Comparison of ENCODE assay signal across 16 cellular contexts in the genomic region with DNA sequence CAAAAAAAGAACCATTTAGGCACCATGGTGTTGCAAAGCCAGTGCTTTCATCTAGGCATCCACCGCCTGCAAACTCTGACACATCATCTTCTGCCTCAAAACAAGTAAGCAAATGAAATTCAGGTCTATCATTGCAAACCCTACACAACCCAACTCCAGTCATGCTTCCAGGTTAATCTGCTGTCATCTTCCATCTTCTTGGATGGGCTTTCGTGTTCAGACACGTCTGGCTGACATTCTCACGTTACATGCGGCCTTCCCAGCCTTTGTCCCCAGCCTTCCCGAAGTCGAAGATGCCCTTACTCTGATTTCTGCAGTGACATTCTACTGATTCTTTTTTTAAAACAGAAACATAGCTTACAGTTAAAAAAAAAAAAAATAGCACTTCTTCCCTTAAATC. TPM values are rescaled to one million over a fixed set of nuclear protein-coding genes. Genes with fewer than 3 reads are reported as not detected.
A peak's percentile ranks its signal among the peaks of the same experiment; 100 is the strongest.
DNase-seq lines count a peak whose midpoint lies in the region; ATAC-seq, FAIRE-seq and TF ChIP-seq lines count a peak whose summit lies in the region.
"Had no signal": no experiment of that assay in that cellular context is flagged by ENCODE, and none has a peak within 500 bp of the region (broad histone marks: within the 10 kb centered on the region; RNA-seq: fewer than 3 reads in every experiment).

No MANE protein-coding gene starts in this region.

- H3K9ac ChIP-seq in SK-N-SH (no peak overlapping the region), endothelial cell of umbilical vein (replicated peaks; ENCODE audit: extremely low read depth, insufficient read depth, low read length) (no peak overlapping the region)

- H3K4me1 ChIP-seq in SK-N-SH (ENCODE audit: control insufficient read depth in 1 of 2, insufficient read depth in 2 of 2, low read depth in 1 of 2, low read length in 1 of 2): peaks cover 6 to 28% of the 10 kb centered on the region in 2 experiments; a peak in 2 of 4 replicates
- H3K4me1 ChIP-seq in endothelial cell of umbilical vein (ENCODE audit: control insufficient read depth, extremely low read depth, insufficient read depth, low read length): no peaks in the 10 kb centered on the region
- peaks cover 70 to 100% (median 87%) of the 10 kb centered on the region in 4 donors for H3K4me1 ChIP-seq in stomach

- H3K9me3 Mint-ChIP-seq in progenitor cell of endocrine pancreas (ENCODE audit: low read depth): no peaks in the 10 kb centered on the region
- H3K9me3 Mint-ChIP-seq: activated CD4-positive, alpha-beta memory T cell treated with anti-CD3 and anti-CD28 coated beads, Interleukin-2, amount 10 ng/mL, durations not matched to agents 7 days and 5 days had no signal

- no peaks in the 10 kb centered on the region for H3K9me2 ChIP-seq in SK-N-SH

- H4K20me1 ChIP-seq in SK-N-SH (ENCODE audit: insufficient read depth): peaks cover 100% of the 10 kb centered on the region
- peaks cover 18% of the 10 kb centered on the region for H4K20me1 ChIP-seq in endothelial cell of umbilical vein (replicated peaks; ENCODE audit: control insufficient read depth, extremely low read depth, insufficient read depth, low read length)

- no peak overlapping the region for H3K4me3 Mint-ChIP-seq in progenitor cell of endocrine pancreas (ENCODE audit: low read depth)
- H3K4me3 Mint-ChIP-seq: activated CD4-positive, alpha-beta memory T cell treated with anti-CD3 and anti-CD28 coated beads, Interleukin-2, amount 10 ng/mL, durations not matched to agents 7 days and 5 days had no signal

- H3K4me2 ChIP-seq in SK-N-SH (peak overlapping the region; percentile 31; the same call in 1 of the 2 replicates), endothelial cell of umbilical vein (ENCODE audit: insufficient read depth, low read length) (no peak overlapping the region)

- H3K9me1 ChIP-seq in endothelial cell of umbilical vein (replicated peaks; ENCODE audit: control insufficient read depth, extremely low read depth, insufficient read depth, low read length): no peaks in the 10 kb centered on the region

- peaks cover 0 to 4% of the 10 kb centered on the region in 2 experiments for H3K36me3 ChIP-seq in SK-N-SH (replicated peaks in 1 of 2; ENCODE audit: control insufficient read depth in 1 of 2, insufficient read depth in 2 of 2, low read length in 1 of 2)
- no peaks in the 10 kb centered on the region for H3K36me3 ChIP-seq in endothelial cell of umbilical vein (ENCODE audit: control insufficient read depth in 2 of 2, extremely low read depth in 1 of 2, insufficient read depth in 2 of 2, low read length in 2 of 2)
- no peaks in the 10 kb centered on the region for H3K36me3 ChIP-seq in stomach
- H3K36me3 ChIP-seq: thoracic aorta had no signal

- H3K27ac Mint-ChIP-seq in progenitor cell of endocrine pancreas: peak overlapping the region; percentile 88

- no peak for ATAC-seq in SK-N-SH treated with all-trans-retinoic acid at 6 μM for 48 hours
- no peak for ATAC-seq in HG03439 (IDR thresholded peaks at IDR 0.05; ENCODE audit: unreplicated experiment)
- no peak for ATAC-seq in GM21526 (IDR thresholded peaks at IDR 0.05; ENCODE audit: low FRiP score, unreplicated experiment)
- ATAC-seq: Right ventricle myocardium inferior had no signal

- peaks cover 5% of the 10 kb centered on the region for H3F3A ChIP-seq in SK-N-SH (replicated peaks; ENCODE audit: insufficient read depth)

- FAIRE-seq in endothelial cell of umbilical vein (lab: Jason Lieb, UNC): peak; percentile 12
- FAIRE-seq: A204.1, colon had no signal

- peaks cover 4% of the 10 kb centered on the region for H3K36me3 Mint-ChIP-seq in progenitor cell of endocrine pancreas (ENCODE audit: insufficient read depth)

- TF ChIP-seq POLR2A in endothelial cell of umbilical vein (IDR thresholded peaks at IDR 0.05; ENCODE audit: low read depth, low read length) (no peak), stomach (IDR thresholded peaks at IDR 0.05) (no peak)

- no peak for DNase-seq in SK-N-SH
- peak; percentile 81 for DNase-seq in NCI-H2171 treated with DMSO at 0.1 percent for 48 hours (lab: John Stamatoyannopoulos, UW)
- no peak for DNase-seq in endothelial cell of umbilical vein (ENCODE audit: low read depth, low spot score)
- DNase-seq in progenitor cell of endocrine pancreas (ENCODE audit: low spot score, unreplicated experiment): no peak
- DNase-seq in stomach: no peak
- DNase-seq: activated CD4-positive, alpha-beta memory T cell treated with anti-CD3 and anti-CD28 coated beads, Interleukin-2, amount 10 ng/mL, durations not matched to agents 7 days and 5 days; NCI-H1436; spleen had no signal

- no peak for TF ChIP-seq EP300 in SK-N-SH (IDR thresholded peaks at IDR 0.05; ENCODE audit: borderline replicate concordance in 1 of 2, low read depth in 1 of 2, low read length in 1 of 2)
- no peak for TF ChIP-seq EP300 in stomach (IDR thresholded peaks at IDR 0.05)

- CTCF ChIA-PET in SK-N-SH (lab: Yijun Ruan, JAX): no interaction called here
- CTCF ChIA-PET in endothelial cell of umbilical vein (lab: Charles Lee): no interaction called here

- TF ChIP-seq CTCF in SK-N-SH (IDR thresholded peaks at IDR 0.05): no peak
- TF ChIP-seq CTCF in endothelial cell of umbilical vein (IDR thresholded peaks at IDR 0.05; ENCODE audit: extremely low read depth in 1 of 2, insufficient read depth in 1 of 2, low read depth in 1 of 2, low read length in 2 of 2): no peak
- TF ChIP-seq CTCF in progenitor cell of endocrine pancreas (IDR thresholded peaks at IDR 0.05; ENCODE audit: unreplicated experiment): no peak
- TF ChIP-seq CTCF in stomach (IDR thresholded peaks at IDR 0.05): no peak

- intact Hi-C loops in endothelial cell of umbilical vein (cut with micrococcal nuclease): no loop called here
- intact Hi-C loops in stomach (cut with DNase I; ENCODE audit: low total_unique reads): loop anchor here (10.0 kb wide), 1 partner anchor 137 kb away; no protein-coding TSS in a partner anchor

- peaks cover 63% of the 10 kb centered on the region for H3K4me1 Mint-ChIP-seq in progenitor cell of endocrine pancreas (ENCODE audit: low read depth)

- H3K9me3 ChIP-seq in SK-N-SH (no peaks in the 10 kb centered on the region), endothelial cell of umbilical vein (replicated peaks; ENCODE audit: control insufficient read depth, insufficient read depth, low read length) (no peaks in the 10 kb centered on the region), stomach (no peaks in the 10 kb centered on the region)
- H3K9me3 ChIP-seq: spleen, thoracic aorta had no signal

- no peak for TF ChIP-seq RAD21 in SK-N-SH (IDR thresholded peaks at IDR 0.05; ENCODE audit: low read length)

- H3K27ac ChIP-seq in SK-N-SH (ENCODE audit: low read depth in 2 of 2, low read length in 1 of 2) (no peak overlapping the region), endothelial cell of umbilical vein (ENCODE audit: insufficient read depth, low read depth, low read length) (no peak overlapping the region), stomach (peak overlapping the region in 2 of 5 donors; percentile 36 to 47)
- H3K27ac ChIP-seq: thoracic aorta had no signal

- H3K4me3 ChIP-seq in SK-N-SH (ENCODE audit: low read depth in 2 of 2, low read length in 1 of 2) (no peak overlapping the region), endothelial cell of umbilical vein (replicated peaks in 1 of 3; ENCODE audit: insufficient read depth in 1 of 3, low read depth in 1 of 3, low read length in 3 of 3) (no peak overlapping the region), stomach (no peak overlapping the region)
- H3K4me3 ChIP-seq: lung, spleen, thoracic aorta had no signal

- no TSS peak for BruUV-seq in endothelial cell of umbilical vein (replicated peaks; lab: Mats Ljungman, UMichigan)

- H3K27me3 ChIP-seq in SK-N-SH (ENCODE audit: insufficient read depth) (no peaks in the 10 kb centered on the region), endothelial cell of umbilical vein (ENCODE audit: control insufficient read depth in 2 of 2, insufficient read depth in 2 of 2, low read length in 2 of 2) (no peaks in the 10 kb centered on the region), stomach (no peaks in the 10 kb centered on the region)
- H3K27me3 ChIP-seq: spleen had no signal

- no peak overlapping the region for H2AFZ ChIP-seq in SK-N-SH (ENCODE audit: low read depth)
- no peak overlapping the region for H2AFZ ChIP-seq in endothelial cell of umbilical vein (ENCODE audit: low read depth, low read length)

- H3K27me3 Mint-ChIP-seq in progenitor cell of endocrine pancreas: no peaks in the 10 kb centered on the region
- H3K27me3 Mint-ChIP-seq: activated CD4-positive, alpha-beta memory T cell treated with anti-CD3 and anti-CD28 coated beads, Interleukin-2, amount 10 ng/mL, durations not matched to agents 7 days and 5 days had no signal

- dilution Hi-C loops in endothelial cell of umbilical vein (cut with MboI; ENCODE audit: extremely low pct_ligation_motif_present, low sequenced_read_pairs): no loop called here

- 93% methylated on average over 7 of the region's 7 CpGs for WGBS in SK-N-SH (ENCODE audit: low lambda C conversion rate)
- 74 to 91% (median 85%) methylated on average over 7 of the region's 7 CpGs for WGBS in stomach, 5 donors

- H3K79me2 ChIP-seq in SK-N-SH (ENCODE audit: insufficient read depth) (peaks cover 100% of the 10 kb centered on the region), endothelial cell of umbilical vein (ENCODE audit: control insufficient read depth, insufficient read depth, low read length) (peaks cover 99% of the 10 kb centered on the region)

- POLR2A ChIA-PET in SK-N-SH (lab: Yijun Ruan, JAX): no interaction called here
- POLR2A ChIA-PET in endothelial cell of umbilical vein (lab: Charles Lee): no interaction called here

RNA-seq across cellular contexts. Expression of a gene that starts 8.8 kb away (rescaled TPM):
- polyA plus RNA-seq in SK-N-SH (2012; rRNA removed) (31.1 and 50.2 TPM in 2 replicates), endothelial cell of umbilical vein (49.5 and 55.8 TPM in 2 replicates), stomach (10 to 100 TPM; 25.4 to 39.0 (median 38.8) TPM)
- 35.1 and 42.0 TPM in 2 replicates for polyA plus RNA-seq in SK-N-SH (2012; cell fraction: cytosol; rRNA removed)
- 122 and 132 TPM in 2 replicates for polyA plus RNA-seq in SK-N-SH (2012; cell fraction: nucleus; rRNA removed)
- total RNA-seq in endothelial cell of umbilical vein (184 and 191 TPM in 2 replicates), progenitor cell of endocrine pancreas (178 and 183 TPM in 2 replicates), stomach (100 to 1,000 TPM in 4 of 5 donors, 10 to 100 TPM in 1; 60.2 to 350 (median 136) TPM)
- 47.8 and 59.7 TPM in 2 replicates for polyA plus RNA-seq in endothelial cell of umbilical vein (2011; cell fraction: cytosol; rRNA removed)
- 194 and 236 TPM in 2 replicates for polyA plus RNA-seq in endothelial cell of umbilical vein (2011; cell fraction: nucleus; rRNA removed)
- 87.0 and 89.3 TPM in 2 replicates for polyA plus RNA-seq in endothelial cell of umbilical vein (2012)
- 99.2 and 130 TPM in 2 replicates for polyA minus RNA-seq in endothelial cell of umbilical vein
- 32.7 TPM for polyA minus RNA-seq in endothelial cell of umbilical vein (2011; cell fraction: cytosol; rRNA and poly(A)+ RNA removed)
- polyA minus RNA-seq in endothelial cell of umbilical vein (2011; cell fraction: nucleus; rRNA and poly(A)+ RNA removed): 115 and 144 TPM in 2 replicates

RNA-seq across cellular contexts. Expression of a gene that starts 26.6 kb away (rescaled TPM):
- polyA plus RNA-seq in SK-N-SH (2012; rRNA removed) (100 and 107 TPM in 2 replicates), endothelial cell of umbilical vein (85.8 and 90.2 TPM in 2 replicates), stomach (10 to 100 TPM; 30.0 to 77.2 (median 32.2) TPM)
- polyA plus RNA-seq in SK-N-SH (2012; cell fraction: cytosol; rRNA removed): 39.4 and 45.3 TPM in 2 replicates
- 647 and 650 TPM in 2 replicates for polyA plus RNA-seq in SK-N-SH (2012; cell fraction: nucleus; rRNA removed)
- total RNA-seq in endothelial cell of umbilical vein (139 and 146 TPM in 2 replicates), progenitor cell of endocrine pancreas (183 and 184 TPM in 2 replicates), stomach (100 to 1,000 TPM; 150 to 363 (median 174) TPM)
- polyA plus RNA-seq in endothelial cell of umbilical vein (2011; cell fraction: cytosol; rRNA removed): 50.3 and 54.0 TPM in 2 replicates
- 424 and 453 TPM in 2 replicates for polyA plus RNA-seq in endothelial cell of umbilical vein (2011; cell fraction: nucleus; rRNA removed)
- 77.0 and 77.7 TPM in 2 replicates for polyA plus RNA-seq in endothelial cell of umbilical vein (2012)
- 92.3 and 122 TPM in 2 replicates for polyA minus RNA-seq in endothelial cell of umbilical vein
- polyA minus RNA-seq in endothelial cell of umbilical vein (2011; cell fraction: cytosol; rRNA and poly(A)+ RNA removed): 44.9 TPM
- 149 and 150 TPM in 2 replicates for polyA minus RNA-seq in endothelial cell of umbilical vein (2011; cell fraction: nucleus; rRNA and poly(A)+ RNA removed)
